Comparison of ENCODE assay signal across 8 cellular contexts in genomic region chr4:38523524-38524448, GRCh38.
DNase-seq lines count a peak whose midpoint lies in the region; ATAC-seq and TF ChIP-seq lines count a peak whose summit lies in the region.

No MANE protein-coding gene starts in this region.

- TF ChIP-seq CTCF in chondrocyte (IDR thresholded peaks at IDR 0.05): no peak

- H3K36me3 Mint-ChIP-seq in activated CD4-positive, alpha-beta memory T cell treated with anti-CD3 and anti-CD28 coated beads, Interleukin-2, amount 10 ng/mL, durations not matched to agents 7 days and 5 days (ENCODE audit: low read depth): peaks cover 14% of the 10 kb centered on the region
- H3K36me3 Mint-ChIP-seq in memory B cell: no peaks in the 10 kb centered on the region
- no peaks in the 10 kb centered on the region for H3K36me3 Mint-ChIP-seq in chondrocyte (ENCODE audit: low read depth)

- in situ Hi-C loops in ACHN (cut with HindIII; ENCODE audit: low pct_ligation_motif_present, low pct_unique_long_range_greater_than_20kb, low sequenced_read_pairs): no loop called here

- CTCF ChIA-PET in activated CD4-positive, alpha-beta memory T cell treated with anti-CD3 and anti-CD28 coated beads, Interleukin-2, amount 10 ng/mL, durations not matched to agents 7 days and 5 days (lab: Charles Lee): interaction anchor here (1.0 kb wide), 1 partner anchor 205 kb away, joined by 8 read pairs; no protein-coding TSS in a partner anchor

- peak; percentile 98 for ATAC-seq in GM19455 (IDR thresholded peaks at IDR 0.05; ENCODE audit: unreplicated experiment)
- ATAC-seq in HG03469 (IDR thresholded peaks at IDR 0.05; ENCODE audit: unreplicated experiment): peak; percentile 93
- ATAC-seq in memory B cell (ENCODE audit: low read depth): peak; percentile 85

- H3K9me3 Mint-ChIP-seq in activated CD4-positive, alpha-beta memory T cell treated with anti-CD3 and anti-CD28 coated beads, Interleukin-2, amount 10 ng/mL, durations not matched to agents 7 days and 5 days: no peaks in the 10 kb centered on the region
- no peaks in the 10 kb centered on the region for H3K9me3 Mint-ChIP-seq in memory B cell
- H3K9me3 Mint-ChIP-seq in chondrocyte (ENCODE audit: low read depth): peaks cover 3% of the 10 kb centered on the region

- peak overlapping the region; percentile 66 for H3K27ac Mint-ChIP-seq in activated CD4-positive, alpha-beta memory T cell treated with anti-CD3 and anti-CD28 coated beads, Interleukin-2, amount 10 ng/mL, durations not matched to agents 7 days and 5 days
- H3K27ac Mint-ChIP-seq in memory B cell (no peak overlapping the region), chondrocyte (ENCODE audit: unreplicated experiment) (no peak overlapping the region)

- H3K4me3 Mint-ChIP-seq in activated CD4-positive, alpha-beta memory T cell treated with anti-CD3 and anti-CD28 coated beads, Interleukin-2, amount 10 ng/mL, durations not matched to agents 7 days and 5 days: peak overlapping the region; percentile 28
- H3K4me3 Mint-ChIP-seq in memory B cell (peak overlapping the region; percentile 67), chondrocyte (ENCODE audit: unreplicated experiment) (no peak overlapping the region)

- peaks cover 28% of the 10 kb centered on the region for H3K4me1 Mint-ChIP-seq in activated CD4-positive, alpha-beta memory T cell treated with anti-CD3 and anti-CD28 coated beads, Interleukin-2, amount 10 ng/mL, durations not matched to agents 7 days and 5 days
- H3K4me1 Mint-ChIP-seq in memory B cell: peaks cover 8% of the 10 kb centered on the region
- no peaks in the 10 kb centered on the region for H3K4me1 Mint-ChIP-seq in chondrocyte (ENCODE audit: low read depth)

- peaks cover 69% of the 10 kb centered on the region for H3K27me3 Mint-ChIP-seq in activated CD4-positive, alpha-beta memory T cell treated with anti-CD3 and anti-CD28 coated beads, Interleukin-2, amount 10 ng/mL, durations not matched to agents 7 days and 5 days
- H3K27me3 Mint-ChIP-seq in memory B cell (peaks cover 11% of the 10 kb centered on the region), chondrocyte (ENCODE audit: low read depth) (no peaks in the 10 kb centered on the region)

- POLR2A ChIA-PET in activated CD4-positive, alpha-beta memory T cell treated with anti-CD3 and anti-CD28 coated beads, Interleukin-2, amount 10 ng/mL, durations not matched to agents 7 days and 5 days (lab: Charles Lee): interaction anchor here (0.9 to 2.0 kb wide), 15 partner anchors 9 to 369 kb away, joined by 3 to 25 read pairs (median 4); no protein-coding TSS in a partner anchor

- DNase-seq in CD1c-positive myeloid dendritic cell (ENCODE audit: extremely low spot score): peak; percentile 95
- peak; percentile 77 for DNase-seq in activated CD4-positive, alpha-beta memory T cell treated with anti-CD3 and anti-CD28 coated beads, Interleukin-2, amount 10 ng/mL, durations not matched to agents 7 days and 5 days
- no peak for DNase-seq in memory B cell (ENCODE audit: low spot score in 2 of 2)
- DNase-seq in chondrocyte (ENCODE audit: low spot score): no peak
- no peak for DNase-seq in ACHN
- no peak for DNase-seq in GF-D8 (lab: John Stamatoyannopoulos, UW)

Comparison
In these comparisons a context has a peak if more than half of its experiments do, and no peak if none do; other contexts are left out.
1. DNase-seq: peak in CD1c-positive myeloid dendritic cell (single experiment) and activated CD4-positive, alpha-beta memory T cell treated with anti-CD3 and anti-CD28 coated beads, Interleukin-2, amount 10 ng/mL, durations not matched to agents 7 days and 5 days (single experiment); none in memory B cell (0 of 2), chondrocyte (single experiment), ACHN (single experiment) and GF-D8 (single experiment).
2. Peak in every context shown above with its lines, with median percentiles within 50 percentile points of each other: ATAC-seq.